24 cellular contexts compared by ENCODE assay signal in genomic region chr2:175436076-175436475, GRCh38.
"Had no signal": no experiment of that assay in that cellular context is flagged by ENCODE, and none has a peak within 500 bp of the region (broad histone marks: within the 10 kb centered on the region; RNA-seq: fewer than 3 reads in every experiment).

No MANE protein-coding gene starts in this region.

- H3K4me2 ChIP-seq: hepatocyte, smooth muscle cell had no signal

- H2AFZ ChIP-seq: hepatocyte had no signal

- DNase-seq: colonic mucosa; effector CD8-positive, alpha-beta T cell; endodermal cell; erythroblast; gastrocnemius medialis; head of caudate nucleus; left colon; left ventricle myocardium inferior; lower lobe of right lung; mucosa of descending colon; naive B cell; pancreas; right lobe of liver; stimulated activated CD4-positive, alpha-beta T cell treated with anti-CD3 and anti-CD28 coated beads, Interleukin-12 subunit alpha, Interleukin-12 subunit beta, amount 100 ng/mL, for 4 hours; stimulated activated CD4-positive, alpha-beta T cell treated with anti-CD3 and anti-CD28 coated beads, Interleukin-1b, Interleukin-23, amount 100 ng/mL, for 48 hours; stimulated activated CD4-positive, alpha-beta T cell treated with anti-CD3 and anti-CD28 coated beads, Interleukin-4, amount 100 ng/mL, for 1 hour; stimulated activated CD8-positive, alpha-beta memory T cell treated with anti-CD3 and anti-CD28 coated beads, Interleukin-4, amount 100 ng/mL, for 48 hours; stimulated activated naive CD4-positive, alpha-beta T cell; stimulated activated naive CD8-positive, alpha-beta T cell treated with anti-CD3 and anti-CD28 coated beads, Interleukin-15, amount 100 ng/mL, for 72 hours; thyroid gland had no signal

- H3K27me3 ChIP-seq: colonic mucosa, neutrophil, right lobe of liver, thyroid gland had no signal

- H3K9me3 ChIP-seq: colonic mucosa, gastrocnemius medialis, left ventricle myocardium inferior, lower lobe of right lung, mucosa of descending colon, neutrophil, pancreas, right lobe of liver, thyroid gland had no signal

- H3K36me3 ChIP-seq: colonic mucosa, gastrocnemius medialis, left ventricle myocardium inferior, lower lobe of right lung, neutrophil, pancreas, right lobe of liver, thyroid gland had no signal

- ATAC-seq: gastrocnemius medialis; left colon; lower lobe of right lung; mucosa of descending colon; natural killer cell treated with Interleukin-12 subunit alpha and Interleukin-12 subunit beta and Interleukin-15 and Interleukin-18, amount 100 ng/mL, for 72 hours; pancreas; right lobe of liver; stimulated activated naive CD8-positive, alpha-beta T cell treated with anti-CD3 and anti-CD28 coated beads, Interleukin-15, amount 100 ng/mL, for 72 hours had no signal

- H3K4me3 ChIP-seq: colonic mucosa, gastrocnemius medialis, hepatocyte, left ventricle myocardium inferior, lower lobe of right lung, mucosa of descending colon, pancreas, right lobe of liver, smooth muscle cell, thyroid gland had no signal

- H3K4me1 ChIP-seq: colonic mucosa, gastrocnemius medialis, left ventricle myocardium inferior, lower lobe of right lung, pancreas, right lobe of liver, thyroid gland had no signal

- H3K27ac ChIP-seq: colonic mucosa, gastrocnemius medialis, hepatocyte, left ventricle myocardium inferior, lower lobe of right lung, neutrophil, pancreas, right lobe of liver, thyroid gland had no signal

- H3K79me2 ChIP-seq: hepatocyte had no signal
